ENCODE assay signal across 15 cellular contexts in genomic region chr12:21906919-21907642, GRCh38. TPM values are rescaled to one million over a fixed set of nuclear protein-coding genes. Genes with fewer than 3 reads are reported as not detected.
A peak's percentile ranks its signal among the peaks of the same experiment; 100 is the strongest.
DNase-seq lines count a peak whose midpoint lies in the region; ATAC-seq and TF ChIP-seq lines count a peak whose summit lies in the region.
"Had no signal": no experiment of that assay in that cellular context is flagged by ENCODE, and none has a peak within 500 bp of the region (broad histone marks: within the 10 kb centered on the region; RNA-seq: fewer than 3 reads in every experiment).

No MANE protein-coding gene starts in this region.

- no peaks in the 10 kb centered on the region for H3K36me3 ChIP-seq in hepatocyte (replicated peaks; ENCODE audit: insufficient read depth, low read depth)
- H3K36me3 ChIP-seq: SJSA1 had no signal

- no peak overlapping the region for H3K27ac ChIP-seq in hepatocyte
- H3K27ac ChIP-seq: epithelial cell of prostate, parathyroid adenoma, SJSA1 had no signal

- H3K4me1 ChIP-seq in hepatocyte (ENCODE audit: insufficient read depth), result no peaks in the 10 kb centered on the region
- H3K4me1 ChIP-seq: parathyroid adenoma, SJSA1 had no signal

- 82% methylated on average over 6 of the region's 6 CpGs for WGBS in hepatocyte (ENCODE audit: low lambda C conversion rate, missing lambda C conversion rate)

- no peaks in the 10 kb centered on the region for H3K9me2 ChIP-seq in hepatocyte (replicated peaks; ENCODE audit: insufficient read depth)

- no peaks in the 10 kb centered on the region for H3K27me3 ChIP-seq in hepatocyte
- H3K27me3 ChIP-seq: SJSA1 had no signal

- no peaks in the 10 kb centered on the region for H3K79me2 ChIP-seq in hepatocyte
- H3K79me2 ChIP-seq: parathyroid adenoma had no signal

- DNase-seq in AG10803 (ENCODE audit: low read depth), result peak; percentile 90
- peak; percentile 27 for DNase-seq in epithelial cell of proximal tubule (ENCODE audit: low read depth)
- no peak for DNase-seq in activated naive CD4-positive, alpha-beta T cell treated with anti-CD3 and anti-CD28 coated beads, Interleukin-2, amount 50 U/mL, for 16 hours
- DNase-seq in hepatocyte (ENCODE audit: low spot score), result no peak
- no peak for DNase-seq in stimulated activated naive CD4-positive, alpha-beta T cell (lab: John Stamatoyannopoulos, UW)
- DNase-seq: activated CD8-positive, alpha-beta memory T cell treated with anti-CD3 and anti-CD28 coated beads for 24 hours; activated naive CD4-positive, alpha-beta T cell treated with anti-CD3 and anti-CD28 coated beads, Interleukin-2, amount 10 ng/mL, durations not matched to agents 7 days and 5 days; DMS53; NCI-H187 treated with DMSO at 0.1 percent for 48 hours had no signal

- no peak overlapping the region for H2AFZ ChIP-seq in hepatocyte
- H2AFZ ChIP-seq: parathyroid adenoma had no signal

- TF ChIP-seq CTCF in AG10803 (conservative IDR thresholded peaks at IDR 0.05; ENCODE audit: low read length), result no peak
- no peak for TF ChIP-seq CTCF in epithelial cell of proximal tubule (conservative IDR thresholded peaks at IDR 0.05; ENCODE audit: low read depth, low read length)
- no peak for TF ChIP-seq CTCF in hepatocyte (IDR thresholded peaks at IDR 0.05; ENCODE audit: poor library complexity)

- ATAC-seq in GM19397 (IDR thresholded peaks at IDR 0.05; ENCODE audit: unreplicated experiment), result peak; percentile 90
- ATAC-seq in HG03064 (IDR thresholded peaks at IDR 0.05; ENCODE audit: low read depth, unreplicated experiment), result peak; percentile 63
- ATAC-seq in GM21717 (IDR thresholded peaks at IDR 0.05; ENCODE audit: unreplicated experiment), result no peak

- no peaks in the 10 kb centered on the region for H4K20me1 ChIP-seq in hepatocyte (ENCODE audit: insufficient read depth, poor library complexity, severe bottlenecking)

- H3K9me3 ChIP-seq in hepatocyte (ENCODE audit: low read depth), result no peaks in the 10 kb centered on the region

- no peak overlapping the region for H3K4me2 ChIP-seq in hepatocyte

- H3K4me3 ChIP-seq in AG10803 (ENCODE audit: low read length) (peak overlapping the region; percentile 2; the same call in 1 of the 2 replicates), epithelial cell of proximal tubule (ENCODE audit: low read depth, low read length) (no peak overlapping the region), hepatocyte (no peak overlapping the region)
- H3K4me3 ChIP-seq: SJSA1 had no signal

RNA-seq across cellular contexts. Expression of gene ABCC9, which starts 34.1 kb away (rescaled TPM):
- total RNA-seq in epithelial cell of proximal tubule (under 0.01 and 0.23 TPM in 2 replicates), hepatocyte (7.2 and 10.0 TPM in 2 replicates)
- polyA plus RNA-seq in hepatocyte, result 0.68 and 1.1 TPM in 2 replicates

Comparison
In these comparisons a context has a peak if more than half of its experiments do, and no peak if none do; other contexts are left out.
1. DNase-seq: peak in AG10803 (single experiment) and epithelial cell of proximal tubule (single experiment); none in activated naive CD4-positive, alpha-beta T cell treated with anti-CD3 and anti-CD28 coated beads, Interleukin-2, amount 50 U/mL, for 16 hours (single experiment), hepatocyte (single experiment) and stimulated activated naive CD4-positive, alpha-beta T cell (0 of 6).